Comparison of ENCODE assay signal across 19 cellular contexts in the genomic region with DNA sequence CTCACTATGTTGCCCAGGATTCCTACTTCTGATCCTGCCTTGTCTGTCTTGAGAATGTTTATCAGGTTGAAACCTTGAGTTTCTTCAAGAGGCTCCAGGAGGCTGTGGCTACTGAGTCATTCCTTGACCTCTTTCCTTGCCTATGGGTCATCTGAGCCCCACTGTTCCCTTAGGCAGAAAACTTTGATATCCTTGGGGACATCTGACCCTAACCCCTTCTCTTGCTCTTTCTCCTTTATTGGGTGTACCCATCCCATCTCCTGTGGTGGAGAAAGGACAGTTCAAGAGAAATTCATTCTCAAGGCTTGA. TPM values are rescaled to one million over a fixed set of nuclear protein-coding genes. Genes with fewer than 3 reads are reported as not detected.
DNase-seq lines count a peak whose midpoint lies in the region; ATAC-seq, FAIRE-seq and TF ChIP-seq lines count a peak whose summit lies in the region.
"Had no signal": no experiment of that assay in that cellular context is flagged by ENCODE, and none has a peak within 500 bp of the region (broad histone marks: within the 10 kb centered on the region; RNA-seq: fewer than 3 reads in every experiment).

No MANE protein-coding gene starts in this region.

- no peak for TF ChIP-seq CTCF in left ventricle myocardium inferior (IDR thresholded peaks at IDR 0.05; ENCODE audit: borderline replicate concordance)
- TF ChIP-seq CTCF in astrocyte (IDR thresholded peaks at IDR 0.05; ENCODE audit: insufficient read depth, low read depth, low read length), result no peak
- no peak for TF ChIP-seq CTCF in uterus (IDR thresholded peaks at IDR 0.05)

- no peak overlapping the region for H2AK5ac ChIP-seq in mesendoderm (ENCODE audit: low read length)

- H3K27me3 ChIP-seq in left ventricle myocardium inferior (ENCODE audit: low read depth) (no peaks in the 10 kb centered on the region), astrocyte (ENCODE audit: insufficient read depth, low read length) (no peaks in the 10 kb centered on the region), mesendoderm (ENCODE audit: insufficient read depth, low read length, poor library complexity) (no peaks in the 10 kb centered on the region), uterus (no peaks in the 10 kb centered on the region)

- peaks cover 3% of the 10 kb centered on the region for H3K27me3 Mint-ChIP-seq in astrocyte (ENCODE audit: low read depth, unreplicated experiment)

- H2BK15ac ChIP-seq in mesendoderm (replicated peaks; ENCODE audit: low read depth), result no peak overlapping the region

- H3K27ac ChIP-seq in left ventricle myocardium inferior (replicated peaks) (peak overlapping the region; percentile 64), astrocyte (ENCODE audit: low read depth, low read length) (no peak overlapping the region), mesendoderm (ENCODE audit: low read depth, low read length) (no peak overlapping the region), uterus (peak overlapping the region; percentile 38 to 53)
- H3K27ac ChIP-seq: 22Rv1 had no signal

- H3K36me3 Mint-ChIP-seq in astrocyte (ENCODE audit: low read depth, unreplicated experiment), result no peaks in the 10 kb centered on the region
- H3K36me3 Mint-ChIP-seq: CD14-positive monocyte had no signal

- no peak overlapping the region for H3K4me2 ChIP-seq in astrocyte (ENCODE audit: low read length)
- H3K4me2 ChIP-seq in mesendoderm (ENCODE audit: low read length), result no peak overlapping the region

- no peaks in the 10 kb centered on the region for H4K20me1 ChIP-seq in astrocyte (ENCODE audit: insufficient read depth, low read length)

- peak overlapping the region; percentile 80 for H3K27ac Mint-ChIP-seq in astrocyte (ENCODE audit: unreplicated experiment)
- H3K27ac Mint-ChIP-seq: CD14-positive monocyte had no signal

- no peaks in the 10 kb centered on the region for H3K36me3 ChIP-seq in left ventricle myocardium inferior
- no peaks in the 10 kb centered on the region for H3K36me3 ChIP-seq in astrocyte (ENCODE audit: insufficient read depth, low read length)
- no peaks in the 10 kb centered on the region for H3K36me3 ChIP-seq in mesendoderm (ENCODE audit: control insufficient read depth, insufficient read depth, low read length)
- no peaks in the 10 kb centered on the region for H3K36me3 ChIP-seq in uterus

- H3K4me3 ChIP-seq in left ventricle myocardium inferior (no peak overlapping the region), astrocyte (ENCODE audit: insufficient read depth, low read depth, low read length) (no peak overlapping the region), mesendoderm (ENCODE audit: low read length) (no peak overlapping the region), uterus (no peak overlapping the region)

- no peak overlapping the region for H3K23ac ChIP-seq in mesendoderm (ENCODE audit: low read length)

- H2BK120ac ChIP-seq in mesendoderm (ENCODE audit: low read depth, low read length), result no peak overlapping the region

- no peak overlapping the region for H3K4me3 Mint-ChIP-seq in astrocyte (ENCODE audit: unreplicated experiment)
- H3K4me3 Mint-ChIP-seq: CD14-positive monocyte had no signal

- no peak overlapping the region for H2BK5ac ChIP-seq in mesendoderm (ENCODE audit: low read length)

- H3K79me2 ChIP-seq in astrocyte (ENCODE audit: insufficient read depth, low read length) (no peaks in the 10 kb centered on the region), mesendoderm (ENCODE audit: control insufficient read depth, insufficient read depth, low read length) (no peaks in the 10 kb centered on the region)

- H4K8ac ChIP-seq in mesendoderm (ENCODE audit: low read depth, low read length), result peak overlapping the region; percentile 65

- intact Hi-C loops in left ventricle myocardium inferior (cut with micrococcal nuclease) (no loop called here), Right ventricle myocardium superior (cut with DNase I) (no loop called here), uterus (cut with DNase I; ENCODE audit: low total_unique reads) (no loop called here)

- peak overlapping the region; percentile 60 for H3K4ac ChIP-seq in mesendoderm (ENCODE audit: low read depth, low read length)

- DNase-seq in left ventricle myocardium inferior (no peak), Right ventricle myocardium superior (no peak), astrocyte (ENCODE audit: low read depth) (no peak), mesendoderm (no peak), uterus (no peak), NCI-H446 treated with DMSO at 0.1 percent for 48 hours (lab: John Stamatoyannopoulos, UW) (no peak)
- DNase-seq: DMS53, HCEC 1CT, KG1, NCI-H1092, NCI-H748 treated with DMSO at 0.1 percent for 48 hours, SHP77 had no signal

- no peak overlapping the region for H4K5ac ChIP-seq in mesendoderm (ENCODE audit: low read length)

- H3K4me1 Mint-ChIP-seq in astrocyte (ENCODE audit: low read depth, unreplicated experiment), result peaks cover 44% of the 10 kb centered on the region

- no peak overlapping the region for H2AFZ ChIP-seq in astrocyte (ENCODE audit: low read depth, low read length)

- no peak overlapping the region for H3K18ac ChIP-seq in mesendoderm (ENCODE audit: low read length)

- no peaks in the 10 kb centered on the region for H3K79me1 ChIP-seq in mesendoderm (ENCODE audit: low read length)

- H3K56ac ChIP-seq in mesendoderm (ENCODE audit: low read length), result peak overlapping the region; percentile 39

- ATAC-seq in Right ventricle myocardium superior (ENCODE audit: poor library complexity), result no peak
- no peak for ATAC-seq in HG02870 (IDR thresholded peaks at IDR 0.05; ENCODE audit: unreplicated experiment)
- no peak for ATAC-seq in GM18909 (IDR thresholded peaks at IDR 0.05; ENCODE audit: poor library complexity, unreplicated experiment)
- ATAC-seq: Panc1 had no signal

- H3K9me3 ChIP-seq in left ventricle myocardium inferior (replicated peaks) (no peaks in the 10 kb centered on the region), astrocyte (ENCODE audit: insufficient read depth, low read depth, low read length) (no peaks in the 10 kb centered on the region), uterus (no peaks in the 10 kb centered on the region)

- no peaks in the 10 kb centered on the region for H3K9me3 Mint-ChIP-seq in astrocyte (ENCODE audit: unreplicated experiment)

- H3K4me1 ChIP-seq in left ventricle myocardium inferior, result peaks cover 22% of the 10 kb centered on the region
- H3K4me1 ChIP-seq in astrocyte (ENCODE audit: insufficient read depth, low read length), result peaks cover 21% of the 10 kb centered on the region
- H3K4me1 ChIP-seq in mesendoderm (ENCODE audit: control insufficient read depth, low read depth, low read length), result peaks cover 21% of the 10 kb centered on the region
- peaks cover 0 to 11% of the 10 kb centered on the region in 2 donors for H3K4me1 ChIP-seq in uterus

- H3K9ac ChIP-seq in astrocyte (ENCODE audit: low read length), result no peak overlapping the region
- no peak overlapping the region for H3K9ac ChIP-seq in mesendoderm (ENCODE audit: low read length)

- no peak for FAIRE-seq in astrocyte (lab: Jason Lieb, UNC)
- FAIRE-seq: GM18507, HTR-8/SVneo had no signal

- no peak for TF ChIP-seq POLR2A in uterus (IDR thresholded peaks at IDR 0.05)

RNA-seq across cellular contexts. Expression of a gene that starts 12.5 kb away (rescaled TPM):
- 7.1 TPM for total RNA-seq in left ventricle myocardium inferior
- total RNA-seq in Right ventricle myocardium superior, result 7.0 TPM
- total RNA-seq in astrocyte, result 19.7 and 26.3 TPM in 2 replicates
- 12.7 TPM for polyA plus RNA-seq in mesendoderm (2013, experiment 1 of 2)
- polyA plus RNA-seq in mesendoderm (2013, experiment 2 of 2), result 11.4 TPM
- total RNA-seq in uterus, result 10 to 100 TPM; 19.1 to 33.2 (median 25.7) TPM

Comparison
In these comparisons a context has a peak if more than half of its experiments do, and no peak if none do; other contexts are left out.
1. H3K27ac ChIP-seq: peak in left ventricle myocardium inferior (single experiment) and uterus (2 of 2); none in astrocyte (single experiment) and mesendoderm (single experiment).